8 cellular contexts compared by ENCODE assay signal in genomic region chr19:53424968-53425597, GRCh38. TPM values are rescaled to one million over a fixed set of nuclear protein-coding genes. Genes with fewer than 3 reads are reported as not detected.
DNase-seq lines count a peak whose midpoint lies in the region; ATAC-seq and TF ChIP-seq lines count a peak whose summit lies in the region.

No MANE protein-coding gene starts in this region.

- no peaks in the 10 kb centered on the region for H3K4me1 Mint-ChIP-seq in activated CD4-positive, alpha-beta memory T cell treated with anti-CD3 and anti-CD28 coated beads for 36 hours (ENCODE audit: low read depth)

- H3K27me3 Mint-ChIP-seq in activated CD4-positive, alpha-beta memory T cell treated with anti-CD3 and anti-CD28 coated beads for 36 hours: no peaks in the 10 kb centered on the region

- peak; percentile 83 for TF ChIP-seq CTCF in GM12873 (IDR thresholded peaks at IDR 0.05; ENCODE audit: insufficient read depth, low read depth, low read length, missing control alignments)

- POLR2A ChIA-PET in activated CD4-positive, alpha-beta memory T cell treated with anti-CD3 and anti-CD28 coated beads for 36 hours (lab: Charles Lee): interaction anchor here (0.6 to 0.7 kb wide), 2 partner anchors 52 to 1227 kb away, joined by 3 to 5 read pairs; no protein-coding TSS in a partner anchor

- CTCF ChIA-PET in activated CD4-positive, alpha-beta memory T cell treated with anti-CD3 and anti-CD28 coated beads for 36 hours (lab: Charles Lee): interaction anchor here (0.6 to 2.1 kb wide), 18 partner anchors 9 to 1773 kb away, joined by 3 to 31 read pairs (median 4); no protein-coding TSS in a partner anchor

- H3K9me3 Mint-ChIP-seq in activated CD4-positive, alpha-beta memory T cell treated with anti-CD3 and anti-CD28 coated beads for 36 hours: no peaks in the 10 kb centered on the region

- no peak overlapping the region for H3K4me3 Mint-ChIP-seq in activated CD4-positive, alpha-beta memory T cell treated with anti-CD3 and anti-CD28 coated beads for 36 hours

- intact Hi-C loops in activated CD4-positive, alpha-beta memory T cell treated with anti-CD3 and anti-CD28 coated beads for 36 hours (cut with micrococcal nuclease): loop anchor here (1.0 to 5.0 kb wide), 2 partner anchors 87 to 321 kb away; no protein-coding TSS in a partner anchor

- H3K36me3 Mint-ChIP-seq in activated CD4-positive, alpha-beta memory T cell treated with anti-CD3 and anti-CD28 coated beads for 36 hours: no peaks in the 10 kb centered on the region

- no peak for ATAC-seq in HG03571 (IDR thresholded peaks at IDR 0.05; ENCODE audit: unreplicated experiment)

- peak; percentile 89 for DNase-seq in NCI-H2227 treated with DMSO at 0.1 percent for 48 hours (lab: John Stamatoyannopoulos, UW)
- DNase-seq in activated CD4-positive, alpha-beta memory T cell treated with anti-CD3 and anti-CD28 coated beads for 36 hours: peak; percentile 77
- peak; percentile 49 for DNase-seq in effector CD8-positive, alpha-beta T cell (lab: John Stamatoyannopoulos, UW)
- DNase-seq in lung microvascular endothelial cell (ENCODE audit: low read depth in 2 of 2): peak; percentile 77 to 85
- peak; percentile 45 for DNase-seq in stimulated activated CD8-positive, alpha-beta memory T cell treated with anti-CD3 and anti-CD28 coated beads, Interleukin-15, amount 100 ng/mL, for 1 hour (ENCODE audit: low read depth)
- DNase-seq in DMS79 treated with DMSO at 0.1 percent for 48 hours (lab: John Stamatoyannopoulos, UW): no peak

- no peak overlapping the region for H3K27ac Mint-ChIP-seq in activated CD4-positive, alpha-beta memory T cell treated with anti-CD3 and anti-CD28 coated beads for 36 hours

RNA-seq across cellular contexts. Expression of gene ZNF761, which starts 6.7 kb away (rescaled TPM):
- 10 to 100 TPM; 10.6 to 11.3 TPM for total RNA-seq in activated CD4-positive, alpha-beta memory T cell treated with anti-CD3 and anti-CD28 coated beads for 36 hours
- total RNA-seq in lung microvascular endothelial cell: 5.7 and 9.3 TPM in 2 replicates

RNA-seq across cellular contexts. Expression of gene ZNF765, which starts 30.1 kb away (rescaled TPM):
- total RNA-seq in activated CD4-positive, alpha-beta memory T cell treated with anti-CD3 and anti-CD28 coated beads for 36 hours: 1 to 10 TPM; 8.2 to 8.7 TPM
- total RNA-seq in lung microvascular endothelial cell: 8.1 and 13.1 TPM in 2 replicates

RNA-seq across cellular contexts. Expression of gene ZNF813, which starts 42.5 kb away (rescaled TPM):
- total RNA-seq in activated CD4-positive, alpha-beta memory T cell treated with anti-CD3 and anti-CD28 coated beads for 36 hours: 1 to 10 TPM; 4.6 to 5.5 TPM
- 2.8 and 4.4 TPM in 2 replicates for total RNA-seq in lung microvascular endothelial cell

RNA-seq across cellular contexts. Expression of gene ZNF525, which starts 59.6 kb away (rescaled TPM):
- 10 to 100 TPM; 14.5 to 19.9 TPM for total RNA-seq in activated CD4-positive, alpha-beta memory T cell treated with anti-CD3 and anti-CD28 coated beads for 36 hours
- 3.3 and 9.7 TPM in 2 replicates for total RNA-seq in lung microvascular endothelial cell
